ENCODE assay signal across 19 cellular contexts in genomic region chr13:60013166-60013565, GRCh38.
DNase-seq lines count a peak whose midpoint lies in the region; ATAC-seq and TF ChIP-seq lines count a peak whose summit lies in the region.
"Had no signal": no experiment of that assay in that cellular context is flagged by ENCODE, and none has a peak within 500 bp of the region (broad histone marks: within the 10 kb centered on the region; RNA-seq: fewer than 3 reads in every experiment).

No MANE protein-coding gene starts in this region.

- intact Hi-C loops in activated T-helper 1 cell treated with anti-CD3 and anti-CD28 coated beads, Interleukin-12 subunit alpha, Interleukin-12 subunit beta, Interleukin-2, Interleukin-4 antibody, amounts not matched to agents 30 ng/mL and 10 ng/mL and 1 ng/mL, durations not matched to agents 14 hours and 24 hours and 36 hours (cut with micrococcal nuclease), result no loop called here

- H3K36me3 Mint-ChIP-seq in neural progenitor cell, result peaks cover 5% of the 10 kb centered on the region
- H3K36me3 Mint-ChIP-seq in activated T-helper 1 cell treated with anti-CD3 and anti-CD28 coated beads, Interleukin-12 subunit alpha, Interleukin-12 subunit beta, Interleukin-2, Interleukin-4 antibody, amounts not matched to agents 30 ng/mL and 10 ng/mL and 1 ng/mL, durations not matched to agents 14 hours and 24 hours and 36 hours (ENCODE audit: low read depth), result peaks cover 2% of the 10 kb centered on the region
- H3K36me3 Mint-ChIP-seq: CD4-positive, alpha-beta memory T cell; IgD-negative memory B cell had no signal

- H3K4me1 ChIP-seq in neural progenitor cell, result peaks cover 26% of the 10 kb centered on the region
- H3K4me1 ChIP-seq: BLaER1 had no signal

- no peaks in the 10 kb centered on the region for H3K27me3 ChIP-seq in neural progenitor cell
- H3K27me3 ChIP-seq: BLaER1 had no signal

- H4K20me1 ChIP-seq in neural progenitor cell (ENCODE audit: low read depth), result peaks cover 9% of the 10 kb centered on the region
- H4K20me1 ChIP-seq: BLaER1 had no signal

- peak overlapping the region; percentile 53 for H3K4me2 ChIP-seq in neural progenitor cell
- H3K4me2 ChIP-seq: A549, BLaER1 had no signal

- no peaks in the 10 kb centered on the region for H3K79me2 ChIP-seq in neural progenitor cell (ENCODE audit: low read depth)

- DNase-seq in NCI-H82 (lab: John Stamatoyannopoulos, UW) (peak; percentile 56), NCI-H82 treated with DMSO at 0.1 percent for 48 hours (lab: John Stamatoyannopoulos, UW; ENCODE audit: unreplicated experiment) (no peak), UCSD-AML1 (lab: John Stamatoyannopoulos, UW; ENCODE audit: unreplicated experiment) (peak; percentile 2), neural progenitor cell (ENCODE audit: low spot score) (peak; percentile 59)
- no peak for DNase-seq in activated effector memory CD4-positive, alpha-beta T cell treated with Interleukin-2 at 50 U/mL for 16 hours
- no peak for DNase-seq in activated T-helper 1 cell treated with anti-CD3 and anti-CD28 coated beads, Interleukin-12 subunit alpha, Interleukin-12 subunit beta, Interleukin-2, Interleukin-4 antibody, amounts not matched to agents 30 ng/mL and 10 ng/mL and 1 ng/mL, durations not matched to agents 14 hours and 24 hours and 36 hours (ENCODE audit: low spot score)
- DNase-seq: CD4-positive, alpha-beta memory T cell; DMS153; DMS79; GDM1; HCEC 1CT; KG1 had no signal

- no peaks in the 10 kb centered on the region for H3K36me3 ChIP-seq in neural progenitor cell

- peaks cover 21% of the 10 kb centered on the region for H3F3A ChIP-seq in neural progenitor cell (ENCODE audit: low read depth)

- peaks cover 4% of the 10 kb centered on the region for H3K4me1 Mint-ChIP-seq in neural progenitor cell
- H3K4me1 Mint-ChIP-seq in activated T-helper 1 cell treated with anti-CD3 and anti-CD28 coated beads, Interleukin-12 subunit alpha, Interleukin-12 subunit beta, Interleukin-2, Interleukin-4 antibody, amounts not matched to agents 30 ng/mL and 10 ng/mL and 1 ng/mL, durations not matched to agents 14 hours and 24 hours and 36 hours (ENCODE audit: low read depth), result peaks cover 7% of the 10 kb centered on the region

- H3K9ac ChIP-seq in neural progenitor cell, result no peak overlapping the region
- H3K9ac ChIP-seq: BLaER1 had no signal

- H3K4me3 Mint-ChIP-seq in neural progenitor cell, result no peak overlapping the region
- H3K4me3 Mint-ChIP-seq in activated T-helper 1 cell treated with anti-CD3 and anti-CD28 coated beads, Interleukin-12 subunit alpha, Interleukin-12 subunit beta, Interleukin-2, Interleukin-4 antibody, amounts not matched to agents 30 ng/mL and 10 ng/mL and 1 ng/mL, durations not matched to agents 14 hours and 24 hours and 36 hours, result no peak overlapping the region
- H3K4me3 Mint-ChIP-seq: CD14-positive monocyte; CD4-positive, alpha-beta memory T cell; IgD-negative memory B cell had no signal

- H3K9me3 Mint-ChIP-seq in neural progenitor cell, result no peaks in the 10 kb centered on the region
- no peaks in the 10 kb centered on the region for H3K9me3 Mint-ChIP-seq in activated T-helper 1 cell treated with anti-CD3 and anti-CD28 coated beads, Interleukin-12 subunit alpha, Interleukin-12 subunit beta, Interleukin-2, Interleukin-4 antibody, amounts not matched to agents 30 ng/mL and 10 ng/mL and 1 ng/mL, durations not matched to agents 14 hours and 24 hours and 36 hours
- H3K9me3 Mint-ChIP-seq: CD4-positive, alpha-beta memory T cell; IgD-negative memory B cell had no signal

- H3K4me3 ChIP-seq in neural progenitor cell, result no peak overlapping the region
- H3K4me3 ChIP-seq: A549, BLaER1 had no signal

- ATAC-seq in GM19324 (IDR thresholded peaks at IDR 0.05; ENCODE audit: low FRiP score, unreplicated experiment), result no peak
- ATAC-seq: A549, HepG2 had no signal

- H3K27me3 Mint-ChIP-seq in neural progenitor cell (ENCODE audit: insufficient read depth, low read depth), result no peaks in the 10 kb centered on the region
- no peaks in the 10 kb centered on the region for H3K27me3 Mint-ChIP-seq in activated T-helper 1 cell treated with anti-CD3 and anti-CD28 coated beads, Interleukin-12 subunit alpha, Interleukin-12 subunit beta, Interleukin-2, Interleukin-4 antibody, amounts not matched to agents 30 ng/mL and 10 ng/mL and 1 ng/mL, durations not matched to agents 14 hours and 24 hours and 36 hours (ENCODE audit: insufficient read depth)
- H3K27me3 Mint-ChIP-seq: CD4-positive, alpha-beta memory T cell; IgD-negative memory B cell had no signal

- H2AFZ ChIP-seq in neural progenitor cell (replicated peaks), result no peak overlapping the region

- no peak overlapping the region for H3K27ac ChIP-seq in neural progenitor cell
- H3K27ac ChIP-seq: 22Rv1, A549, BLaER1 had no signal

- H3K9me3 ChIP-seq in neural progenitor cell (ENCODE audit: low read depth), result no peaks in the 10 kb centered on the region
- H3K9me3 ChIP-seq: A549, BLaER1 had no signal

- H3K27ac Mint-ChIP-seq in neural progenitor cell, result peak overlapping the region; percentile 60
- no peak overlapping the region for H3K27ac Mint-ChIP-seq in activated T-helper 1 cell treated with anti-CD3 and anti-CD28 coated beads, Interleukin-12 subunit alpha, Interleukin-12 subunit beta, Interleukin-2, Interleukin-4 antibody, amounts not matched to agents 30 ng/mL and 10 ng/mL and 1 ng/mL, durations not matched to agents 14 hours and 24 hours and 36 hours
- H3K27ac Mint-ChIP-seq: CD4-positive, alpha-beta memory T cell; IgD-negative memory B cell had no signal

- no peak for TF ChIP-seq CTCF in neural progenitor cell (IDR thresholded peaks at IDR 0.05)

Comparison
In these comparisons a context has a peak if more than half of its experiments do, and no peak if none do; other contexts are left out.
1. DNase-seq: peak in NCI-H82 (single experiment), UCSD-AML1 (single experiment) and neural progenitor cell (single experiment); none in NCI-H82 treated with DMSO at 0.1 percent for 48 hours (single experiment), activated effector memory CD4-positive, alpha-beta T cell treated with Interleukin-2 at 50 U/mL for 16 hours (single experiment) and activated T-helper 1 cell treated with anti-CD3 and anti-CD28 coated beads, Interleukin-12 subunit alpha, Interleukin-12 subunit beta, Interleukin-2, Interleukin-4 antibody, amounts not matched to agents 30 ng/mL and 10 ng/mL and 1 ng/mL, durations not matched to agents 14 hours and 24 hours and 36 hours (single experiment).